ENCODE assay signal across 8 cellular contexts in the genomic region with DNA sequence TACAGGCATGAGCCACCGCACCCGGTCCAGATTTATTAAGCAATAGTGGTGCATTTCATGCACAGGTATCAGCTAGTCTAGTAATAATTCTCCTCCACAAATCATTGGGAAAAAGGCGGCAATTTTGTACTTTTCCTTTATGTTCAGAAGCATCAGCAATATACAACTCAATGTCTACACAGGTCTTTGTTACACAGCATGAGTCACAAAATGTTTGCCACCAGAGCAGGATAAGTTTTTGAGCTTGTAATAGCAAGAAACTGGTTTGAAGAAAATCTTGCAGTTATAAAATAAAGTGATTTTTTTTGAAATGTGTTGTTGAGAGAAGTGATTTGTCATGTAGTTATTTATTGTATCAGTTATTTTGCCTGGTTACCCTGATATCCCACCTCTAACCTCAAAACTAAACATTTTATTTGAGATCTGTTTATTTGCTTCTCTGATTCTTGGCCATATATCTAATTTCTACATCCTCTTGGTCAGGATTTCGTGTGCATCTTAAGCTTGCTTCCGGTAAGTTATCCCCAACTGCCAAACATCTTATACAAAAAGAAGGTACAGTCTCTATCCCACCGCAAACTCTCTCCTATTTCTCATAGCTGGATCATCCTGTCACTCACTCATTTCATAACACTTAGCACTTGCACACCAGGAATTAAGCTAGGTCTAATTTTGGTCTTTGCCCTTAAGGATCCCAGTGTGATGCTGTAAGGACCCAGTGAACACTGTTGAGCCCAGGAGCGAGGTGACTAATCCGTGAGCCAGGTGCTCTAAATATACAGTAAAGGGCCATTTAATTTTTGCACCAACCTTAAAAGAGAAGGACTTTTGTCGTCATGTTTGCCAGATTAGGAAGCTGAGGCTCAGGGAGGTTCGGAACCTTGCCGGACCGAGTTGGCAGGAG. TPM values are rescaled to one million over a fixed set of nuclear protein-coding genes. Genes with fewer than 3 reads are reported as not detected.
DNase-seq lines count a peak whose midpoint lies in the region; ATAC-seq and TF ChIP-seq lines count a peak whose summit lies in the region.

No MANE protein-coding gene starts in this region.

- 34 to 38% methylated on average over 12 of the region's 12 CpGs for WGBS in heart right ventricle, 2 donors
- no CpG with 5 or more reads among the region's 12 CpGs for WGBS in iPS DF 6.9 (ENCODE audit: insufficient coverage, insufficient read length)

- intact Hi-C loops in heart right ventricle (cut with DNase I) (loop anchor here in 1 of 10 donors (1.0 kb wide), 1 partner anchor 189 kb away; no protein-coding TSS in a partner anchor), Right ventricle myocardium superior (cut with DNase I) (no loop called here)

- H3K27ac ChIP-seq in heart right ventricle, result peak overlapping the region in 9 of 10 donors; percentile 21 to 84 (median 71)
- H3K27ac ChIP-seq in iPS DF 6.9 (ENCODE audit: low read length), result no peak overlapping the region
- H3K27ac ChIP-seq in stomach smooth muscle (ENCODE audit: low read length), result no peak overlapping the region

- H3K4me3 ChIP-seq in heart right ventricle, result peak overlapping the region; percentile 47 to 80 (median 71)
- peak overlapping the region; percentile 40; the same call in 1 of the 2 replicates for H3K4me3 ChIP-seq in iPS DF 6.9 (ENCODE audit: low read length)
- peak overlapping the region; percentile 81 to 83 for H3K4me3 ChIP-seq in stomach smooth muscle (ENCODE audit: low read length in 2 of 2)

- no peak for TF ChIP-seq CTCF in heart right ventricle (IDR thresholded peaks at IDR 0.05)

- peaks cover 42% of the 10 kb centered on the region for H3K4me1 Mint-ChIP-seq in T-helper 17 cell

- H3K9me3 ChIP-seq in heart right ventricle, result no peaks in the 10 kb centered on the region
- H3K9me3 ChIP-seq in T-helper 17 cell (ENCODE audit: control insufficient read depth, low read length, poor library complexity, severe bottlenecking), result no peaks in the 10 kb centered on the region
- H3K9me3 ChIP-seq in iPS DF 6.9 (ENCODE audit: control insufficient read depth, insufficient read depth, low read length), result no peaks in the 10 kb centered on the region
- H3K9me3 ChIP-seq in stomach smooth muscle (ENCODE audit: control insufficient read depth in 2 of 2, low read length in 2 of 2), result no peaks in the 10 kb centered on the region

- H3K27me3 Mint-ChIP-seq in T-helper 17 cell, result no peaks in the 10 kb centered on the region

- peaks cover 5% of the 10 kb centered on the region for H3K36me3 Mint-ChIP-seq in T-helper 17 cell (ENCODE audit: low read depth)

- peaks cover 0 to 57% (median 32%) of the 10 kb centered on the region in 7 donors for H3K27me3 ChIP-seq in heart right ventricle
- H3K27me3 ChIP-seq in iPS DF 6.9 (ENCODE audit: control insufficient read depth, insufficient read depth, low read length), result peaks cover 10% of the 10 kb centered on the region
- peaks cover 31 to 45% of the 10 kb centered on the region in 2 donors for H3K27me3 ChIP-seq in stomach smooth muscle (ENCODE audit: control insufficient read depth in 1 of 2, insufficient read depth in 2 of 2, low read length in 2 of 2)

- peak overlapping the region; percentile 92 for H3K27ac Mint-ChIP-seq in T-helper 17 cell

- H3K4me3 Mint-ChIP-seq in T-helper 17 cell, result peak overlapping the region; percentile 96

- ATAC-seq in heart right ventricle (peak in 4 of 8 donors; percentile 3 to 5 (median 4)), Right ventricle myocardium superior (ENCODE audit: poor library complexity) (no peak), T-helper 17 cell (no peak), GM19023 (IDR thresholded peaks at IDR 0.05; ENCODE audit: unreplicated experiment) (no peak)

- H3K9ac ChIP-seq in stomach smooth muscle (ENCODE audit: low read length in 2 of 2), result peak overlapping the region; percentile 42 to 46

- H3K36me3 ChIP-seq in heart right ventricle (no peaks in the 10 kb centered on the region), iPS DF 6.9 (ENCODE audit: control insufficient read depth, insufficient read depth, low read length) (no peaks in the 10 kb centered on the region), stomach smooth muscle (ENCODE audit: control insufficient read depth in 2 of 2, insufficient read depth in 2 of 2, low read length in 2 of 2) (no peaks in the 10 kb centered on the region)

- H3K4me1 ChIP-seq in heart right ventricle (peaks cover 2 to 63% (median 18%) of the 10 kb centered on the region in 9 donors), iPS DF 6.9 (ENCODE audit: control insufficient read depth, insufficient read depth, low read length) (no peaks in the 10 kb centered on the region), stomach smooth muscle (ENCODE audit: control insufficient read depth, insufficient read depth, low read length) (peaks cover 17% of the 10 kb centered on the region)

- DNase-seq in heart right ventricle, result no peak
- no peak for DNase-seq in Right ventricle myocardium superior
- DNase-seq in T-helper 17 cell, result no peak
- DNase-seq in iPS DF 6.9 (ENCODE audit: low read depth, low spot score), result no peak
- no peak for DNase-seq in stimulated activated CD4-positive, alpha-beta T cell treated with anti-CD3 and anti-CD28 coated beads, Interleukin-2, amount 100 ng/mL, for 24 hours
- no peak for DNase-seq in SKM-1 (lab: John Stamatoyannopoulos, UW; ENCODE audit: unreplicated experiment)

RNA-seq across cellular contexts. Expression of gene ITPRIPL1, which starts 4.5 kb away (rescaled TPM):
- total RNA-seq in heart right ventricle (1 to 10 TPM in 7 of 10 donors, under 1 TPM in 3; 0.30 to 3.4 (median 1.2) TPM), Right ventricle myocardium superior (1.0 TPM), T-helper 17 cell (1 to 10 TPM; 6.6 to 9.9 TPM)
- 1 to 10 TPM in 1 of 2 donors, under 1 TPM in 1; 0.68 to 1.1 TPM for polyA plus RNA-seq in heart right ventricle

RNA-seq across cellular contexts. Expression of gene NCAPH, which starts 15.0 kb away (rescaled TPM):
- 1 to 10 TPM in 2 of 10 donors, under 1 TPM in 8; 0.21 to 3.4 (median 0.51) TPM for total RNA-seq in heart right ventricle
- polyA plus RNA-seq in heart right ventricle, result under 1 TPM; 0.35 to 0.95 TPM
- 0.70 TPM for total RNA-seq in Right ventricle myocardium superior
- 1 to 10 TPM; 1.4 to 3.0 TPM for total RNA-seq in T-helper 17 cell

RNA-seq across cellular contexts. Expression of gene SNRNP200, which starts 15.2 kb away (rescaled TPM):
- total RNA-seq in heart right ventricle (10 to 100 TPM; 56.2 to 70.5 (median 63.6) TPM), Right ventricle myocardium superior (50.1 TPM), T-helper 17 cell (100 to 1,000 TPM; 189 to 224 TPM)
- polyA plus RNA-seq in heart right ventricle, result 10 to 100 TPM; 49.2 to 67.5 TPM

RNA-seq across cellular contexts. Expression of gene CIAO1, which starts 54.6 kb away (rescaled TPM):
- total RNA-seq in heart right ventricle (10 to 100 TPM; 59.2 to 72.1 (median 64.9) TPM), Right ventricle myocardium superior (62.3 TPM), T-helper 17 cell (10 to 100 TPM; 60.0 to 61.5 TPM)
- 10 to 100 TPM; 22.1 to 59.4 TPM for polyA plus RNA-seq in heart right ventricle

RNA-seq across cellular contexts. Expression of gene TMEM127, which starts 54.8 kb away (rescaled TPM):
- total RNA-seq in heart right ventricle, result 100 to 1,000 TPM in 4 of 10 donors, 10 to 100 TPM in 6; 72.2 to 113 (median 95.1) TPM
- 10 to 100 TPM; 15.2 to 70.6 TPM for polyA plus RNA-seq in heart right ventricle
- 67.3 TPM for total RNA-seq in Right ventricle myocardium superior
- total RNA-seq in T-helper 17 cell, result 10 to 100 TPM; 36.4 to 44.8 TPM

Comparison
In these comparisons a context has a peak if more than half of its experiments do, and no peak if none do; other contexts are left out.
1. H3K27ac ChIP-seq: peak in heart right ventricle (9 of 10); none in iPS DF 6.9 (single experiment) and stomach smooth muscle (single experiment).
2. Peak in every context shown above with its lines, with median percentiles within 50 percentile points of each other: H3K4me3 ChIP-seq.